In genomic region chr1:163170975-163171676, GRCh38 we compare ENCODE assay signal across 8 cellular contexts. TPM values are rescaled to one million over a fixed set of nuclear protein-coding genes. Genes with fewer than 3 reads are reported as not detected.
A peak's percentile ranks its signal among the peaks of the same experiment; 100 is the strongest.
DNase-seq lines count a peak whose midpoint lies in the region; ATAC-seq and TF ChIP-seq lines count a peak whose summit lies in the region.

No MANE protein-coding gene starts in this region.

- WGBS in GM23248 (ENCODE audit: low coverage in 1 of 2, low lambda C conversion rate in 2 of 2, missing lambda C conversion rate in 2 of 2), 2 experiments, result 69 to 72% methylated on average over 5 of the region's 5 CpGs

- peaks cover 2% of the 10 kb centered on the region for H3K9me3 Mint-ChIP-seq in glutamatergic neuron (ENCODE audit: unreplicated experiment)

- H4K20me1 ChIP-seq in GM23248 (ENCODE audit: insufficient read depth), result no peaks in the 10 kb centered on the region

- no peak overlapping the region for H3K27ac ChIP-seq in GM23248

- peak overlapping the region; percentile 62 for H3K4me2 ChIP-seq in GM23248 (ENCODE audit: unreplicated experiment)

- no peak overlapping the region for H3K4me3 Mint-ChIP-seq in glutamatergic neuron (ENCODE audit: unreplicated experiment)

- H3K9ac ChIP-seq in GM23248, result no peak overlapping the region

- TF ChIP-seq CTCF in AG04449 (IDR thresholded peaks at IDR 0.05; ENCODE audit: insufficient read depth, low read length, missing control alignments), result peak; percentile 46
- peak; percentile 53 for TF ChIP-seq CTCF in glutamatergic neuron (IDR thresholded peaks at IDR 0.05; ENCODE audit: partially characterized antibody, unreplicated experiment)

- no peaks in the 10 kb centered on the region for H3K9me2 ChIP-seq in GM23248 (ENCODE audit: insufficient read depth)

- no peaks in the 10 kb centered on the region for H3K36me3 Mint-ChIP-seq in glutamatergic neuron (ENCODE audit: unreplicated experiment)

- no peak for DNase-seq in AG04449 (ENCODE audit: low read depth, low spot score)
- DNase-seq in GM23248, result peak; percentile 55
- peak; percentile 28 to 36 for DNase-seq in SHP77 (lab: John Stamatoyannopoulos, UW)
- DNase-seq in glutamatergic neuron, result no peak
- no peak for DNase-seq in NCI-H1105 (lab: John Stamatoyannopoulos, UW)

- H3K27me3 ChIP-seq in GM23248 (replicated peaks; ENCODE audit: insufficient read depth), result no peaks in the 10 kb centered on the region

- no peaks in the 10 kb centered on the region for H3K79me2 ChIP-seq in GM23248 (ENCODE audit: insufficient read depth)

- peaks cover 36% of the 10 kb centered on the region for H3F3A ChIP-seq in GM23248 (ENCODE audit: insufficient read depth)

- no peak for ATAC-seq in GM18520 (IDR thresholded peaks at IDR 0.05; ENCODE audit: unreplicated experiment)
- no peak for ATAC-seq in activated CD4-positive, CD25-positive, alpha-beta regulatory T cell treated with anti-CD3 and anti-CD28 coated beads, Interleukin-2, amount 50 U/mL, for 24 hours
- no peak for ATAC-seq in GM21619 (IDR thresholded peaks at IDR 0.05; ENCODE audit: unreplicated experiment)

- no peak overlapping the region for H3K4me3 ChIP-seq in AG04449 (ENCODE audit: low read depth, low read length)
- H3K4me3 ChIP-seq in GM23248, result no peak overlapping the region

- peaks cover 69% of the 10 kb centered on the region for H3K4me1 ChIP-seq in GM23248 (ENCODE audit: insufficient read depth)

- H3K27ac Mint-ChIP-seq in glutamatergic neuron (ENCODE audit: unreplicated experiment), result no peak overlapping the region

- in situ Hi-C loops in GM23248 (cut with MboI), result no loop called here

- peaks cover 2% of the 10 kb centered on the region for H3K27me3 Mint-ChIP-seq in glutamatergic neuron (ENCODE audit: unreplicated experiment)

- no peaks in the 10 kb centered on the region for H3K36me3 ChIP-seq in GM23248 (ENCODE audit: low read depth)

- CTCF ChIA-PET in AG04449 (lab: Yijun Ruan, JAX), result interaction anchor here (0.6 to 5.9 kb wide), 17 partner anchors 10 to 323 kb away, joined by 3 to 79 read pairs (median 4); partner anchors contain the start of gene RGS4

- H2AFZ ChIP-seq in GM23248, result no peak overlapping the region

- no peaks in the 10 kb centered on the region for H3K9me3 ChIP-seq in GM23248 (ENCODE audit: low read depth)

- H3K4me1 Mint-ChIP-seq in glutamatergic neuron (ENCODE audit: low read depth, unreplicated experiment), result peaks cover 13% of the 10 kb centered on the region

- POLR2A ChIA-PET in AG04449 (lab: Yijun Ruan, JAX), result no interaction called here

RNA-seq across cellular contexts. Expression of gene RGS5, which starts 31.6 kb away (rescaled TPM):
- 2.7 and 6.8 TPM in 2 replicates for total RNA-seq in GM23248 (2014; rRNA removed; shearing (Covaris generic))
- 0.89 and 1.7 TPM in 2 replicates for polyA plus RNA-seq in GM23248 (2016; fragmentation: Nextera tagmentation; extraction: Ambion mirVana)
- total RNA-seq in glutamatergic neuron (ENCODE audit: unreplicated experiment), result 4.9 TPM

Comparison
In these comparisons a context has a peak if more than half of its experiments do, and no peak if none do; other contexts are left out.
1. DNase-seq: peak in GM23248 (single experiment) and SHP77 (2 of 2); none in AG04449 (single experiment), glutamatergic neuron (single experiment) and NCI-H1105 (single experiment).